In genomic region chr10:87456821-87457220, GRCh38 we compare ENCODE assay signal across 7 cellular contexts. TPM values are rescaled to one million over a fixed set of nuclear protein-coding genes. Genes with fewer than 3 reads are reported as not detected.
DNase-seq lines count a peak whose midpoint lies in the region; ATAC-seq, FAIRE-seq and TF ChIP-seq lines count a peak whose summit lies in the region.
"Not testable (repeated sequence)": the region's sequence is repeated elsewhere in the genome, so short reads cannot be mapped to it uniquely, and the experiment has no call there.

No MANE protein-coding gene starts in this region.

- CTCF ChIA-PET in HCT116 (lab: Charles Lee); activated CD8-positive, alpha-beta memory T cell treated with anti-CD3 and anti-CD28 coated beads, Interleukin-2, amount 10 ng/mL, durations not matched to agents 7 days and 5 days (lab: Charles Lee); GM12878 (lab: Yijun Ruan, JAX); HepG2 (lab: Yijun Ruan, JAX; ENCODE audit: low intra/inter-chr PET ratio, low total read pairs): not testable (repeated sequence)

- not testable (repeated sequence) for H3K9me3 Mint-ChIP-seq in activated CD8-positive, alpha-beta memory T cell treated with anti-CD3 and anti-CD28 coated beads, Interleukin-2, amount 10 ng/mL, durations not matched to agents 7 days and 5 days (ENCODE audit: low read depth); stimulated activated naive B cell treated with anti-CD40 and anti-IgM and Interleukin-4, amounts not matched to agents 10 μg/mL and 1 μg/mL and 100 μg/mL, for 72 hours

- peak; percentile 22 for FAIRE-seq in RCC 7860 (lab: Jason Lieb, UNC)
- not testable (repeated sequence) for FAIRE-seq in GM12878 (lab: Jason Lieb, UNC); HepG2 (lab: Jason Lieb, UNC)

- intact Hi-C loops in HCT116 (cut with micrococcal nuclease); GM12878 (cut with micrococcal nuclease; ENCODE audit: unreplicated experiment); HepG2 (cut with micrococcal nuclease; ENCODE audit: unreplicated experiment): not testable (repeated sequence)

- H3K9me3 ChIP-seq in HCT116 (ENCODE audit: control insufficient read depth in 1 of 2, insufficient read depth in 1 of 2, low read depth in 1 of 2, low read length in 2 of 2); GM12878 (replicated peaks; ENCODE audit: control insufficient read depth, insufficient read depth, low read length); HepG2 (ENCODE audit: low read length): not testable (repeated sequence)

- H3K36me3 Mint-ChIP-seq in activated CD8-positive, alpha-beta memory T cell treated with anti-CD3 and anti-CD28 coated beads, Interleukin-2, amount 10 ng/mL, durations not matched to agents 7 days and 5 days; stimulated activated naive B cell treated with anti-CD40 and anti-IgM and Interleukin-4, amounts not matched to agents 10 μg/mL and 1 μg/mL and 100 μg/mL, for 72 hours: not testable (repeated sequence)

- POLR2A ChIA-PET in HCT116 (lab: Charles Lee); GM12878 (lab: Charles Lee); HepG2 (lab: Yijun Ruan, JAX): not testable (repeated sequence)

- H3K79me2 ChIP-seq in HCT116 (ENCODE audit: insufficient read depth, low read length); GM12878 (ENCODE audit: control insufficient read depth, insufficient read depth, low read length); HepG2 (ENCODE audit: insufficient read depth, low read length): not testable (repeated sequence)

- H3K4me2 ChIP-seq in HCT116 (ENCODE audit: low read length); GM12878 (ENCODE audit: control insufficient read depth, insufficient read depth); HepG2 (ENCODE audit: low read depth, low read length): not testable (repeated sequence)

- not testable (repeated sequence) for TF ChIP-seq EP300 in GM12878 (IDR thresholded peaks at IDR 0.05; ENCODE audit: borderline replicate concordance in 1 of 2, control insufficient read depth in 1 of 2, low read depth in 2 of 2, low read length in 2 of 2); HepG2 (IDR thresholded peaks at IDR 0.05; ENCODE audit: low read depth in 2 of 2, low read length in 2 of 2); HepG2 (CRISPR knock-in tag; IDR thresholded peaks at IDR 0.05; ENCODE audit: borderline replicate concordance)

- not testable (repeated sequence) for H2AFZ ChIP-seq in HCT116 (ENCODE audit: low read depth, low read length, poor library complexity, severe bottlenecking); GM12878 (ENCODE audit: control insufficient read depth, low read depth, low read length); HepG2 (ENCODE audit: low read length)

- RAD21 ChIA-PET in HCT116 (lab: Charles Lee; ENCODE audit: low non-redundant PET in 1 of 2, low total read pairs in 2 of 2, uncharacterized antibody in 2 of 2, unreplicated experiment in 2 of 2); GM12878 (lab: Charles Lee; ENCODE audit: unreplicated experiment): not testable (repeated sequence)

- H3K27me3 ChIP-seq in HCT116 (ENCODE audit: insufficient read depth, low read length); GM12878 (replicated peaks in 1 of 2; ENCODE audit: control insufficient read depth in 2 of 2, insufficient read depth in 2 of 2, low read length in 1 of 2); foreskin keratinocyte; HepG2 (ENCODE audit: control insufficient read depth in 1 of 2, insufficient read depth in 2 of 2, low read length in 2 of 2): not testable (repeated sequence)

- SMC1A ChIA-PET in GM12878 (lab: Charles Lee; ENCODE audit: uncharacterized antibody, unreplicated experiment) = not testable (repeated sequence)

- not testable (repeated sequence) for H3K27ac Mint-ChIP-seq in activated CD8-positive, alpha-beta memory T cell treated with anti-CD3 and anti-CD28 coated beads, Interleukin-2, amount 10 ng/mL, durations not matched to agents 7 days and 5 days; stimulated activated naive B cell treated with anti-CD40 and anti-IgM and Interleukin-4, amounts not matched to agents 10 μg/mL and 1 μg/mL and 100 μg/mL, for 72 hours

- H3K4me3 Mint-ChIP-seq in activated CD8-positive, alpha-beta memory T cell treated with anti-CD3 and anti-CD28 coated beads, Interleukin-2, amount 10 ng/mL, durations not matched to agents 7 days and 5 days; stimulated activated naive B cell treated with anti-CD40 and anti-IgM and Interleukin-4, amounts not matched to agents 10 μg/mL and 1 μg/mL and 100 μg/mL, for 72 hours: not testable (repeated sequence)

- BruUV-seq in HCT116 (replicated peaks; lab: Mats Ljungman, UMichigan); GM12878 (replicated peaks; lab: Mats Ljungman, UMichigan); HepG2 (replicated peaks; lab: Mats Ljungman, UMichigan): not testable (repeated sequence)

- not testable (repeated sequence) for H3K9ac ChIP-seq in HCT116 (ENCODE audit: low read length); GM12878 (ENCODE audit: control insufficient read depth, insufficient read depth, low read length); HepG2 (ENCODE audit: insufficient read depth, low read depth, low read length)

- not testable (repeated sequence) for TF ChIP-seq RAD21 in HCT116 (IDR thresholded peaks at IDR 0.05; ENCODE audit: low read depth); GM12878 (IDR thresholded peaks at IDR 0.05; ENCODE audit: insufficient read depth, low read depth, low read length); HepG2 (CRISPR knock-in tag; IDR thresholded peaks at IDR 0.05)

- not testable (repeated sequence) for H3K4me1 ChIP-seq in HCT116 (ENCODE audit: control insufficient read depth in 1 of 2, insufficient read depth in 2 of 2, low read length in 2 of 2); GM12878 (ENCODE audit: control insufficient read depth, insufficient read depth, low read length); foreskin keratinocyte; HepG2 (ENCODE audit: insufficient read depth, low read length)

- H3K4me3 ChIP-seq in HCT116 (replicated peaks in 1 of 2; ENCODE audit: low read depth in 1 of 2, low read length in 2 of 2); GM12878; HepG2 (replicated peaks in 1 of 3; ENCODE audit: insufficient read depth in 1 of 3, low read depth in 2 of 3, low read length in 3 of 3): not testable (repeated sequence)

- DNase-seq in HCT116 (ENCODE audit: low read depth, low spot score); RCC 7860 (ENCODE audit: low spot score); activated CD8-positive, alpha-beta memory T cell treated with anti-CD3 and anti-CD28 coated beads, Interleukin-2, amount 10 ng/mL, durations not matched to agents 7 days and 5 days; GM12878 (ENCODE audit: low read depth, low spot score); foreskin keratinocyte; HepG2 (ENCODE audit: low spot score); stimulated activated naive B cell treated with anti-CD40 and anti-IgM and Interleukin-4, amounts not matched to agents 10 μg/mL and 1 μg/mL and 100 μg/mL, for 72 hours: not testable (repeated sequence)

- H4K20me1 ChIP-seq in HCT116 (ENCODE audit: insufficient read depth); GM12878 (ENCODE audit: control insufficient read depth, insufficient read depth); HepG2 (ENCODE audit: insufficient read depth, low read length): not testable (repeated sequence)

- H3K9me2 ChIP-seq in HCT116 (ENCODE audit: insufficient read depth) = not testable (repeated sequence)

- H3K4me1 Mint-ChIP-seq in activated CD8-positive, alpha-beta memory T cell treated with anti-CD3 and anti-CD28 coated beads, Interleukin-2, amount 10 ng/mL, durations not matched to agents 7 days and 5 days; stimulated activated naive B cell treated with anti-CD40 and anti-IgM and Interleukin-4, amounts not matched to agents 10 μg/mL and 1 μg/mL and 100 μg/mL, for 72 hours: not testable (repeated sequence)

- not testable (repeated sequence) for H3K36me3 ChIP-seq in HCT116 (ENCODE audit: control insufficient read depth in 1 of 2, insufficient read depth in 2 of 2, low read length in 2 of 2); GM12878 (ENCODE audit: control insufficient read depth in 2 of 2, insufficient read depth in 2 of 2, low read length in 1 of 2); HepG2 (replicated peaks in 1 of 2; ENCODE audit: control insufficient read depth in 1 of 2, insufficient read depth in 2 of 2, low read length in 2 of 2)

- H3K27me3 Mint-ChIP-seq in activated CD8-positive, alpha-beta memory T cell treated with anti-CD3 and anti-CD28 coated beads, Interleukin-2, amount 10 ng/mL, durations not matched to agents 7 days and 5 days; stimulated activated naive B cell treated with anti-CD40 and anti-IgM and Interleukin-4, amounts not matched to agents 10 μg/mL and 1 μg/mL and 100 μg/mL, for 72 hours: not testable (repeated sequence)

- H3K27ac ChIP-seq in HCT116 (ENCODE audit: low read depth, low read length); GM12878 (ENCODE audit: control insufficient read depth, insufficient read depth); foreskin keratinocyte; HepG2 (ENCODE audit: extremely low read length, insufficient read depth, low read length): not testable (repeated sequence)

- not testable (repeated sequence) for TF ChIP-seq CTCF in HCT116 (IDR thresholded peaks at IDR 0.05 in 2 of 3, conservative IDR thresholded peaks at IDR 0.05 in 1 of 3; ENCODE audit: borderline replicate concordance in 1 of 3, insufficient read depth in 1 of 3, low read depth in 2 of 3, low read length in 2 of 3); GM12878 (IDR thresholded peaks at IDR 0.05 in 2 of 3, conservative IDR thresholded peaks at IDR 0.05 in 1 of 3; ENCODE audit: control insufficient read depth in 2 of 3, extremely low read depth in 1 of 3, insufficient read depth in 1 of 3, low read depth in 3 of 3, low read length in 3 of 3); foreskin keratinocyte (conservative IDR thresholded peaks at IDR 0.05); HepG2 (CRISPR knock-in tag; IDR thresholded peaks at IDR 0.05)

- ATAC-seq in HCT116 (peak; percentile 97), GM12878 (peak; percentile 85), foreskin keratinocyte (peak; percentile 82), HepG2 (peak; percentile 88)
- peak; percentile 60 for ATAC-seq in activated CD8-positive, alpha-beta memory T cell treated with anti-CD3 and anti-CD28 coated beads, Interleukin-2, amount 10 ng/mL, durations not matched to agents 7 days and 5 days
- ATAC-seq in stimulated activated naive B cell treated with anti-CD40 and anti-IgM and Interleukin-4, amounts not matched to agents 10 μg/mL and 1 μg/mL and 100 μg/mL, for 72 hours (replicated peaks) = peak; percentile 23 to 36

- in situ Hi-C loops in GM12878 (cut with MboI); HepG2 (cut with HindIII; ENCODE audit: extremely low pct_ligation_motif_present, low pct_unique_long_range_greater_than_20kb): not testable (repeated sequence)

- not testable (repeated sequence) for TF ChIP-seq POLR2A in HCT116 (IDR thresholded peaks at IDR 0.05; ENCODE audit: borderline replicate concordance, extremely low read depth, insufficient read depth, insufficient read length); GM12878 (IDR thresholded peaks at IDR 0.05; ENCODE audit: low read depth, low read length); HepG2 (IDR thresholded peaks at IDR 0.05; ENCODE audit: insufficient read depth in 1 of 2, low read depth in 2 of 2, low read length in 2 of 2)

RNA-seq across cellular contexts. Expression of gene MINPP1, which starts 47.9 kb away (rescaled TPM):
- total RNA-seq in HCT116 (2021; ENCODE audit: unreplicated experiment) = 22.1 TPM
- 8.6 and 9.1 TPM in 2 replicates for polyA plus RNA-seq in HCT116 (2012)
- 10 to 100 TPM in 1 of 2 experiments, 1 to 10 TPM in 1; 8.0 to 12.1 TPM for total RNA-seq in activated CD8-positive, alpha-beta memory T cell treated with anti-CD3 and anti-CD28 coated beads, Interleukin-2, amount 10 ng/mL, durations not matched to agents 7 days and 5 days
- total RNA-seq in GM12878 (2013; cell fraction: nucleolus; rRNA removed) = 22.4 and 23.5 TPM in 2 replicates
- total RNA-seq in GM12878 (2014; rRNA removed) = 11.2 and 12.6 TPM in 2 replicates
- total RNA-seq in GM12878 (2014; rRNA removed; fragmentation: Illumina TruSeq; extraction: Trizol) = 7.8 and 8.7 TPM in 2 replicates
- 12.7 and 14.5 TPM in 2 replicates for total RNA-seq in GM12878 (2021)
- polyA plus RNA-seq in GM12878 (2011; ENCODE audit: low read depth) = 2.2 TPM
- polyA plus RNA-seq in GM12878 (2011; rRNA removed) = 9.4 and 10.1 TPM in 2 replicates
- 3.5 and 5.4 TPM in 2 replicates for polyA plus RNA-seq in GM12878 (2011; cell fraction: cytosol; rRNA removed)
- polyA plus RNA-seq in GM12878 (2011; cell fraction: nucleus; rRNA removed) = 4.8 and 6.8 TPM in 2 replicates
- polyA plus RNA-seq in GM12878 (2012) = 5.6 and 7.6 TPM in 2 replicates
- polyA plus RNA-seq in GM12878 (2014; fragmentation: Illumina TruSeq; extraction: Trizol) = 11.4 and 12.7 TPM in 2 replicates
- 1 to 10 TPM; 3.9 to 5.4 TPM for polyA plus RNA-seq in GM12878 (2014; fragmentation: Nextera tagmentation; extraction: Ambion mirVana)
- polyA plus RNA-seq in GM12878 (2014; rRNA removed) = 7.5 and 8.2 TPM in 2 replicates
- 10 to 100 TPM; 25.2 to 29.2 TPM for polyA plus RNA-seq in GM12878 (2016; fragmentation: Nextera tagmentation; extraction: Ambion mirVana)
- polyA minus RNA-seq in GM12878 (2011; rRNA and poly(A)+ RNA removed) = 3.9 and 5.4 TPM in 2 replicates
- 2.9 and 4.0 TPM in 2 replicates for polyA minus RNA-seq in GM12878 (2011; cell fraction: cytosol; rRNA and poly(A)+ RNA removed)
- polyA minus RNA-seq in GM12878 (2011; cell fraction: nucleus; rRNA and poly(A)+ RNA removed) = 7.5 and 13.5 TPM in 2 replicates
- total RNA-seq in foreskin keratinocyte = 15.8 and 16.4 TPM in 2 replicates
- polyA plus RNA-seq in foreskin keratinocyte = 8.6 and 10.2 TPM in 2 replicates
- total RNA-seq in HepG2 (2016; rRNA removed; fragmentation: Illumina TruSeq; extraction: Trizol) = 28.0 and 53.7 TPM in 2 replicates
- total RNA-seq in HepG2 (2016; cell fraction: cytosol; rRNA removed; fragmentation: Illumina TruSeq; extraction: Trizol; ENCODE audit: low read depth) = 3.9 and 4.8 TPM in 2 replicates
- total RNA-seq in HepG2 (2016; cell fraction: insoluble cytoplasmic fraction; rRNA removed; fragmentation: Illumina TruSeq; extraction: Trizol) = 24.9 and 55.2 TPM in 2 replicates
- total RNA-seq in HepG2 (2016; cell fraction: membrane; rRNA removed; fragmentation: Illumina TruSeq; extraction: Trizol) = 7.7 and 10.4 TPM in 2 replicates
- total RNA-seq in HepG2 (2016; cell fraction: nucleus; rRNA removed; fragmentation: Illumina TruSeq; extraction: Trizol) = 52.9 and 65.7 TPM in 2 replicates
- 18.4 and 19.2 TPM in 2 replicates for polyA plus RNA-seq in HepG2 (2011; rRNA removed)
- polyA plus RNA-seq in HepG2 (2011; cell fraction: cytosol; rRNA removed) = 9.0 and 10.4 TPM in 2 replicates
- polyA plus RNA-seq in HepG2 (2011; cell fraction: nucleus; rRNA removed) = 9.9 and 11.4 TPM in 2 replicates
- 25.8 and 38.1 TPM in 2 replicates for polyA plus RNA-seq in HepG2 (2012)
- polyA plus RNA-seq in HepG2 (2016; cell fraction: cytosol; fragmentation: Illumina TruSeq; extraction: Trizol; ENCODE audit: low read depth) = 2.4 TPM in 2 replicates
- polyA plus RNA-seq in HepG2 (2016; cell fraction: insoluble cytoplasmic fraction; fragmentation: Illumina TruSeq; extraction: Trizol; ENCODE audit: low read depth) = 23.4 and 25.5 TPM in 2 replicates
- polyA plus RNA-seq in HepG2 (2016; cell fraction: membrane; fragmentation: Illumina TruSeq; extraction: Trizol; ENCODE audit: low read depth) = 4.2 and 5.6 TPM in 2 replicates
- polyA plus RNA-seq in HepG2 (2016; cell fraction: nucleus; fragmentation: Illumina TruSeq; extraction: Trizol; ENCODE audit: insufficient read depth, low read depth) = 70.3 and 77.7 TPM in 2 replicates
- polyA minus RNA-seq in HepG2 (2011; rRNA and poly(A)+ RNA removed; ENCODE audit: low replicate concordance) = 6.3 and 28.3 TPM in 2 replicates
- polyA minus RNA-seq in HepG2 (2011; cell fraction: cytosol; rRNA and poly(A)+ RNA removed) = 16.9 and 17.9 TPM in 2 replicates
- polyA minus RNA-seq in HepG2 (2011; cell fraction: nucleus; rRNA and poly(A)+ RNA removed) = 13.6 and 15.2 TPM in 2 replicates

Comparison
In these comparisons a context has a peak if more than half of its experiments do, and no peak if none do; other contexts are left out.
1. ATAC-seq: peak in every context shown above with its lines; median percentile 97 in HCT116; 88 in HepG2; 85 in GM12878; 82 in foreskin keratinocyte; 60 in activated CD8-positive, alpha-beta memory T cell treated with anti-CD3 and anti-CD28 coated beads, Interleukin-2, amount 10 ng/mL, durations not matched to agents 7 days and 5 days; 30 in stimulated activated naive B cell treated with anti-CD40 and anti-IgM and Interleukin-4, amounts not matched to agents 10 μg/mL and 1 μg/mL and 100 μg/mL, for 72 hours.